In genomic region chr10:5896208-5896607, GRCh38 we compare ENCODE assay signal across 1 cellular context.
TF ChIP-seq lines count a peak whose summit lies in the region.

No MANE protein-coding gene starts in this region.

TF ChIP-seq in GM12878, 131 proteins besides CTCF, POLR2A, EP300 and RAD21:
- TF ChIP-seq TCF3 (IDR thresholded peaks at IDR 0.05; ENCODE audit: borderline replicate concordance, insufficient read depth, low read depth, low read length) (no peak), YY1 (IDR thresholded peaks at IDR 0.05; ENCODE audit: low read depth, low read length) (no peak), NFXL1 (IDR thresholded peaks at IDR 0.05; ENCODE audit: borderline replicate concordance) (no peak), TAF1 (IDR thresholded peaks at IDR 0.05; ENCODE audit: borderline replicate concordance, low read depth, low read length) (no peak), ESRRA (IDR thresholded peaks at IDR 0.05; ENCODE audit: low read length) (no peak), E2F4 (IDR thresholded peaks at IDR 0.05; ENCODE audit: low read depth, low read length) (no peak), IKZF2 (IDR thresholded peaks at IDR 0.05) (no peak), ATF2 (IDR thresholded peaks at IDR 0.05; ENCODE audit: low read length) (no peak), ZNF687 (IDR thresholded peaks at IDR 0.05) (no peak), CEBPB (IDR thresholded peaks at IDR 0.05; ENCODE audit: borderline replicate concordance in 1 of 2, low read depth in 2 of 2, low read length in 2 of 2) (no peak), GATAD2B (conservative IDR thresholded peaks at IDR 0.05; ENCODE audit: low read depth) (no peak), MXI1 (IDR thresholded peaks at IDR 0.05; ENCODE audit: low read depth, low read length) (no peak)
